In genomic region chr5:106476630-106477029, GRCh38 we compare ENCODE assay signal across 2 cellular contexts.
TF ChIP-seq lines count a peak whose summit lies in the region.

No MANE protein-coding gene starts in this region.

TF ChIP-seq in HepG2, 621 proteins besides CTCF, POLR2A, EP300 and RAD21:
- peak; percentile 60 for TF ChIP-seq NFE2L2 (IDR thresholded peaks at IDR 0.05; ENCODE audit: low read length)
- TF ChIP-seq, protein P1, sequence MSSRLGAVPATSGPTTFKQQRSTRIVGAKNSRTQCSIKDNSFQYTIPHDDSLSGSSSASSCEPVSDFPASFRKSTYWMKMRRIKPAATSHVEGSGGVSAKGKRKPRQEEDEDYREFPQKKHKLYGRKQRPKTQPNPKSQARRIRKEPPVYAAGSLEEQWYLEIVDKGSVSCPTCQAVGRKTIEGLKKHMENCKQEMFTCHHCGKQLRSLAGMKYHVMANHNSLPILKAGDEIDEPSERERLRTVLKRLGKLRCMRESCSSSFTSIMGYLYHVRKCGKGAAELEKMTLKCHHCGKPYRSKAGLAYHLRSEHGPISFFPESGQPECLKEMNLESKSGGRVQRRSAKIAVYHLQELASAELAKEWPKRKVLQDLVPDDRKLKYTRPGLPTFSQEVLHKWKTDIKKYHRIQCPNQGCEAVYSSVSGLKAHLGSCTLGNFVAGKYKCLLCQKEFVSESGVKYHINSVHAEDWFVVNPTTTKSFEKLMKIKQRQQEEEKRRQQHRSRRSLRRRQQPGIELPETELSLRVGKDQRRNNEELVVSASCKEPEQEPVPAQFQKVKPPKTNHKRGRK (CRISPR knock-in tag; IDR thresholded peaks at IDR 0.05), result no peak

TF ChIP-seq in HCT116, 20 proteins besides CTCF, POLR2A, EP300 and RAD21:
- TF ChIP-seq SP1 (IDR thresholded peaks at IDR 0.05; ENCODE audit: low read depth) (no peak), ELF1 (IDR thresholded peaks at IDR 0.05; ENCODE audit: borderline replicate concordance, low read depth) (no peak), FOSL1 (IDR thresholded peaks at IDR 0.05; ENCODE audit: low read depth) (no peak)
- TF ChIP-seq, protein P2, sequence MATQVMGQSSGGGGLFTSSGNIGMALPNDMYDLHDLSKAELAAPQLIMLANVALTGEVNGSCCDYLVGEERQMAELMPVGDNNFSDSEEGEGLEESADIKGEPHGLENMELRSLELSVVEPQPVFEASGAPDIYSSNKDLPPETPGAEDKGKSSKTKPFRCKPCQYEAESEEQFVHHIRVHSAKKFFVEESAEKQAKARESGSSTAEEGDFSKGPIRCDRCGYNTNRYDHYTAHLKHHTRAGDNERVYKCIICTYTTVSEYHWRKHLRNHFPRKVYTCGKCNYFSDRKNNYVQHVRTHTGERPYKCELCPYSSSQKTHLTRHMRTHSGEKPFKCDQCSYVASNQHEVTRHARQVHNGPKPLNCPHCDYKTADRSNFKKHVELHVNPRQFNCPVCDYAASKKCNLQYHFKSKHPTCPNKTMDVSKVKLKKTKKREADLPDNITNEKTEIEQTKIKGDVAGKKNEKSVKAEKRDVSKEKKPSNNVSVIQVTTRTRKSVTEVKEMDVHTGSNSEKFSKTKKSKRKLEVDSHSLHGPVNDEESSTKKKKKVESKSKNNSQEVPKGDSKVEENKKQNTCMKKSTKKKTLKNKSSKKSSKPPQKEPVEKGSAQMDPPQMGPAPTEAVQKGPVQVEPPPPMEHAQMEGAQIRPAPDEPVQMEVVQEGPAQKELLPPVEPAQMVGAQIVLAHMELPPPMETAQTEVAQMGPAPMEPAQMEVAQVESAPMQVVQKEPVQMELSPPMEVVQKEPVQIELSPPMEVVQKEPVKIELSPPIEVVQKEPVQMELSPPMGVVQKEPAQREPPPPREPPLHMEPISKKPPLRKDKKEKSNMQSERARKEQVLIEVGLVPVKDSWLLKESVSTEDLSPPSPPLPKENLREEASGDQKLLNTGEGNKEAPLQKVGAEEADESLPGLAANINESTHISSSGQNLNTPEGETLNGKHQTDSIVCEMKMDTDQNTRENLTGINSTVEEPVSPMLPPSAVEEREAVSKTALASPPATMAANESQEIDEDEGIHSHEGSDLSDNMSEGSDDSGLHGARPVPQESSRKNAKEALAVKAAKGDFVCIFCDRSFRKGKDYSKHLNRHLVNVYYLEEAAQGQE (IDR thresholded peaks at IDR 0.05; ENCODE audit: low read depth), result no peak
